Comparison of ENCODE assay signal across 8 cellular contexts in genomic region chrX:74133156-74133796, GRCh38.
DNase-seq lines count a peak whose midpoint lies in the region; ATAC-seq and TF ChIP-seq lines count a peak whose summit lies in the region.

No MANE protein-coding gene starts in this region.

- TF ChIP-seq POLR2A in adrenal gland (IDR thresholded peaks at IDR 0.05) = no peak

- H3K27me3 ChIP-seq in AG04450 (ENCODE audit: control insufficient read depth, insufficient read depth, low read length) (no peaks in the 10 kb centered on the region), adrenal gland (no peaks in the 10 kb centered on the region), heart right ventricle (peaks cover 0 to 25% (median 0%) of the 10 kb centered on the region in 7 donors)

- TF ChIP-seq CTCF in AG04450 (IDR thresholded peaks at IDR 0.05; ENCODE audit: low read depth, low read length) (peak; percentile 61), GM10266 (IDR thresholded peaks at IDR 0.05; ENCODE audit: control insufficient read depth, insufficient read depth, low read depth, missing control alignments) (peak; percentile 55), adrenal gland (IDR thresholded peaks at IDR 0.05) (peak; percentile 61 to 86 (median 75)), heart right ventricle (IDR thresholded peaks at IDR 0.05) (peak; percentile 39 to 85 (median 67))

- WGBS in adrenal gland, 4 donors = 20 to 33% (median 27%) methylated on average over 5 of the region's 5 CpGs
- WGBS in heart right ventricle, 2 donors = 38 to 41% methylated on average over 5 of the region's 5 CpGs

- H3K4me3 ChIP-seq in AG04450 (ENCODE audit: low read depth, low read length) (no peak overlapping the region), adrenal gland (no peak overlapping the region), heart right ventricle (no peak overlapping the region)

- H3K27ac ChIP-seq in AG04450 (ENCODE audit: low read depth, low read length) (no peak overlapping the region), adrenal gland (no peak overlapping the region), heart right ventricle (no peak overlapping the region)

- ATAC-seq in HG02870 (IDR thresholded peaks at IDR 0.05; ENCODE audit: unreplicated experiment) (peak; percentile 84), heart right ventricle (peak in 7 of 8 donors; percentile 49 to 78 (median 70))

- CTCF ChIA-PET in AG04450 (lab: Charles Lee) = interaction anchor here (0.7 to 4.3 kb wide), 5 partner anchors 10 to 278 kb away, joined by 3 to 45 read pairs (median 4); partner anchors contain the start of gene XIST

- H3K9me3 ChIP-seq in AG04450 (ENCODE audit: control insufficient read depth, insufficient read depth, low read length) (no peaks in the 10 kb centered on the region), adrenal gland (replicated peaks in 1 of 3) (no peaks in the 10 kb centered on the region), heart right ventricle (no peaks in the 10 kb centered on the region)

- DNase-seq in AG04450 (ENCODE audit: low read depth, low spot score) = peak; percentile 18
- peak; percentile 20 for DNase-seq in GM10266 (ENCODE audit: extremely low spot score)
- DNase-seq in NCI-H2196 (lab: John Stamatoyannopoulos, UW; ENCODE audit: unreplicated experiment) = peak; percentile 50
- DNase-seq in adrenal gland = peak in 5 of 7 donors; percentile 8 to 31 (median 27)
- DNase-seq in heart right ventricle = peak in 1 of 2 donors; percentile 13
- DNase-seq in renal cortical epithelial cell (ENCODE audit: low read depth) = peak; percentile 58
- DNase-seq in stimulated activated CD4-positive, alpha-beta T cell treated with anti-CD3 and anti-CD28 coated beads, Interleukin-15, amount 100 ng/mL, for 24 hours = no peak

- H3K4me1 ChIP-seq in adrenal gland (replicated peaks in 1 of 2) = no peaks in the 10 kb centered on the region
- H3K4me1 ChIP-seq in heart right ventricle = no peaks in the 10 kb centered on the region

- intact Hi-C loops in adrenal gland (cut with DNase I) (loop anchor here in 1 of 2 donors (10.0 kb wide), 2 partner anchors 212 to 278 kb away; partner anchors contain the start of gene XIST), heart right ventricle (cut with DNase I) (loop anchor here in 8 of 10 donors (2.0 to 10.0 kb wide), 8 partner anchors 116 to 278 kb away; partner anchors contain the start of gene XIST (in 1 of the 8))

- POLR2A ChIA-PET in AG04450 (lab: Yijun Ruan, JAX) = no interaction called here

- no peaks in the 10 kb centered on the region for H3K36me3 ChIP-seq in adrenal gland (replicated peaks in 1 of 2)
- peaks cover 0 to 7% (median 0%) of the 10 kb centered on the region in 9 donors for H3K36me3 ChIP-seq in heart right ventricle
